8 cellular contexts compared by ENCODE assay signal in the genomic region with DNA sequence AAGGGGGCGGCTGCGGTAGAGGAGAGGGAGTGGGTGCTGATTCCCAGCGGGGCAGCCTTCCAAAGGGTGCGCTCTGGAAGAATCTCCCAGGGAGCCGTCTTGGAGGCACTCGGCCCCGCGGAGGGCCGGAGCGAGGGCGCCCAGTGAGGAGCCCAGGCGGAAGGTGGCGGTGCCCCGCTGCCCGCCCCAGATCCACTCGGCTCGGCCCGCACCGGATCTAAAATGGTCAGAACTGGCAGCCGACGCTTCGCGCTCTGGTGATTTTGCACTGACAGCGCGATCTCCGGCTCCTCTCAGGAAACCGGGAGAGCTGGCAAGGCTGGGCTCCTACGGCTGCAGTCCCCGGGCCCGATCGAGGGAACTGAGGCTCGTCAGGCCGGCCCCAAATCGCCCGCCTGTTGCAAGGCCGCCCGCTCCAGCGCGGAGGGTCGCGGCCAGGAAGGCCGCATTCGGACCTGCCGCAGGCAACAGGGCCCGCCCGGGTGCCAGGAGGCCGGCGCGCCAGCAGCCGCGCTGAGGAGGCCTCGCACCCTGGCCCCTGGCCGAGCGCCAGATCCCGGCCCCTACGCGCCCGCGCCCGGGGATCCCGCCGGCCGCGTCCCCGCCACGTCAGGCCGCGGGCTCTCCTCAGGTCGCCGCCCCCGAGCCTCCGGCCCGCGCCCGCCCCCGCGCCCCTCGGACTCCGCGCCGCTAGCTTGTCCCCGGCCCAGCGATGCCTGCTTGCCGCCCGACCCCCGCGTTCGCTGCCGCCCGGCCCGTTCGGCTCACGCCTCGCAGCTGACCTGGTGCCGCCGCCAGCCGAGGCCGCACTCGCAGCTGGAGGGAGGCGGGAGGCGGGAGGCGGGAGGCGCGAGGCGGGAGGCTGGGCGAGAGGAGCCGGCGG. TPM values are rescaled to one million over a fixed set of nuclear protein-coding genes. Genes with fewer than 3 reads are reported as not detected.
DNase-seq lines count a peak whose midpoint lies in the region; ATAC-seq and TF ChIP-seq lines count a peak whose summit lies in the region.

A gene with protein sequence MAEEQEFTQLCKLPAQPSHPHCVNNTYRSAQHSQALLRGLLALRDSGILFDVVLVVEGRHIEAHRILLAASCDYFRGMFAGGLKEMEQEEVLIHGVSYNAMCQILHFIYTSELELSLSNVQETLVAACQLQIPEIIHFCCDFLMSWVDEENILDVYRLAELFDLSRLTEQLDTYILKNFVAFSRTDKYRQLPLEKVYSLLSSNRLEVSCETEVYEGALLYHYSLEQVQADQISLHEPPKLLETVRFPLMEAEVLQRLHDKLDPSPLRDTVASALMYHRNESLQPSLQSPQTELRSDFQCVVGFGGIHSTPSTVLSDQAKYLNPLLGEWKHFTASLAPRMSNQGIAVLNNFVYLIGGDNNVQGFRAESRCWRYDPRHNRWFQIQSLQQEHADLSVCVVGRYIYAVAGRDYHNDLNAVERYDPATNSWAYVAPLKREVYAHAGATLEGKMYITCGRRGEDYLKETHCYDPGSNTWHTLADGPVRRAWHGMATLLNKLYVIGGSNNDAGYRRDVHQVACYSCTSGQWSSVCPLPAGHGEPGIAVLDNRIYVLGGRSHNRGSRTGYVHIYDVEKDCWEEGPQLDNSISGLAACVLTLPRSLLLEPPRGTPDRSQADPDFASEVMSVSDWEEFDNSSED (minus strand): TSS at position 818 of the 883 bp plus-strand sequence. CDS start 6,584 bp downstream, outside the sequence.

- H3K36me3 ChIP-seq in tibial artery = peaks cover 0 to 12% (median 11%) of the 10 kb centered on the region in 3 donors

- H3K4me1 ChIP-seq in tibial artery = peaks cover 0 to 23% (median 15%) of the 10 kb centered on the region in 4 donors

- peaks cover 32% of the 10 kb centered on the region for H3K4me1 Mint-ChIP-seq in activated CD4-positive, alpha-beta T cell treated with anti-CD3 and anti-CD28 coated beads, Interleukin-2, amount 10 ng/mL, durations not matched to agents 24 days and 14 days

- H3K9me3 Mint-ChIP-seq in activated CD4-positive, alpha-beta T cell treated with anti-CD3 and anti-CD28 coated beads, Interleukin-2, amount 10 ng/mL, durations not matched to agents 24 days and 14 days = no peaks in the 10 kb centered on the region

- intact Hi-C loops in activated CD4-positive, alpha-beta T cell treated with anti-CD3 and anti-CD28 coated beads, Interleukin-2, amount 10 ng/mL, durations not matched to agents 24 days and 14 days (cut with micrococcal nuclease) = loop anchor here (1.0 to 10.0 kb wide), 4 partner anchors 12 to 210 kb away; partner anchors contain the start of gene MED15
- intact Hi-C loops in tibial artery (cut with DNase I; ENCODE audit: low total_unique reads) = loop anchor here (5.0 kb wide), 2 partner anchors 58 to 72 kb away; partner anchors contain the start of gene SCARF2

- no peak for TF ChIP-seq CTCF in tibial artery (IDR thresholded peaks at IDR 0.05)

- H3K4me3 Mint-ChIP-seq in activated CD4-positive, alpha-beta T cell treated with anti-CD3 and anti-CD28 coated beads, Interleukin-2, amount 10 ng/mL, durations not matched to agents 24 days and 14 days = peak within 1 kb of the TSS; percentile 96

- ATAC-seq in GM21576 (IDR thresholded peaks at IDR 0.05; ENCODE audit: unreplicated experiment) = peak; percentile 30

- no peaks in the 10 kb centered on the region for H3K27me3 Mint-ChIP-seq in activated CD4-positive, alpha-beta T cell treated with anti-CD3 and anti-CD28 coated beads, Interleukin-2, amount 10 ng/mL, durations not matched to agents 24 days and 14 days

- H3K27me3 ChIP-seq in tibial artery = no peaks in the 10 kb centered on the region

- peak within 1 kb of the TSS; percentile 90 for H3K27ac Mint-ChIP-seq in activated CD4-positive, alpha-beta T cell treated with anti-CD3 and anti-CD28 coated beads, Interleukin-2, amount 10 ng/mL, durations not matched to agents 24 days and 14 days

- TF ChIP-seq POLR2A in erythroblast (IDR thresholded peaks at IDR 0.05; ENCODE audit: low read length) = no peak

- no peaks in the 10 kb centered on the region for H3K36me3 Mint-ChIP-seq in activated CD4-positive, alpha-beta T cell treated with anti-CD3 and anti-CD28 coated beads, Interleukin-2, amount 10 ng/mL, durations not matched to agents 24 days and 14 days (ENCODE audit: low read depth)

- H3K9me3 ChIP-seq in tibial artery = no peaks in the 10 kb centered on the region

- DNase-seq in DMS79 treated with DMSO at 0.1 percent for 48 hours (lab: John Stamatoyannopoulos, UW) (peak; percentile 40), DMS79 (lab: John Stamatoyannopoulos, UW) (no peak), HuH-7.5 (ENCODE audit: low spot score) (peak; percentile 51), erythroblast (lab: John Stamatoyannopoulos, UW) (peak; percentile 84 to 86), mucosa of gallbladder (ENCODE audit: low spot score) (peak; percentile 92), tibial artery (peak; percentile 32 to 74)
- DNase-seq in activated CD4-positive, alpha-beta T cell treated with anti-CD3 and anti-CD28 coated beads, Interleukin-2, amount 10 ng/mL, durations not matched to agents 24 days and 14 days = peak; percentile 80

- peak within 1 kb of the TSS; percentile 65 to 68 for H3K4me3 ChIP-seq in tibial artery

- H3K27ac ChIP-seq in tibial artery = peak within 1 kb of the TSS; percentile 98

RNA-seq across cellular contexts. Expression of the gene that starts here (rescaled TPM):
- 16.9 and 17.7 TPM in 2 replicates for total RNA-seq in activated CD4-positive, alpha-beta T cell treated with anti-CD3 and anti-CD28 coated beads, Interleukin-2, amount 10 ng/mL, durations not matched to agents 24 days and 14 days
- total RNA-seq in mucosa of gallbladder = 26.6 TPM
